In genomic region chr5:141920771-141921170, GRCh38 we compare ENCODE assay signal across 16 cellular contexts. TPM values are rescaled to one million over a fixed set of nuclear protein-coding genes. Genes with fewer than 3 reads are reported as not detected.
A peak's percentile ranks its signal among the peaks of the same experiment; 100 is the strongest.
DNase-seq lines count a peak whose midpoint lies in the region; ATAC-seq and TF ChIP-seq lines count a peak whose summit lies in the region.
"Had no signal": no experiment of that assay in that cellular context is flagged by ENCODE, and none has a peak within 500 bp of the region (broad histone marks: within the 10 kb centered on the region; RNA-seq: fewer than 3 reads in every experiment).

No MANE protein-coding gene starts in this region.

- H3K4me3 ChIP-seq in HCT116 (replicated peaks in 1 of 2; ENCODE audit: low read depth in 1 of 2, low read length in 2 of 2) = no peak overlapping the region
- H3K4me3 ChIP-seq in aorta (ENCODE audit: low read length in 2 of 2) = no peak overlapping the region
- no peak overlapping the region for H3K4me3 ChIP-seq in heart left ventricle
- H3K4me3 ChIP-seq: A549, GM12878, GM23338 had no signal

- peaks cover 19% of the 10 kb centered on the region for H3K36me3 Mint-ChIP-seq in activated T-helper 17 cell treated with anti-CD3 and anti-CD28 coated beads, Interleukin-2, amount 50 U/mL, for 72 hours (ENCODE audit: low read depth)
- peaks cover 4% of the 10 kb centered on the region for H3K36me3 Mint-ChIP-seq in natural killer cell treated with Interleukin-12 subunit alpha and Interleukin-12 subunit beta and Interleukin-15 and Interleukin-18, amount 100 ng/mL, for 72 hours

- no peak overlapping the region for H3K27ac ChIP-seq in HCT116 (ENCODE audit: low read depth, low read length)
- no peak overlapping the region for H3K27ac ChIP-seq in aorta (ENCODE audit: low read depth in 1 of 2, low read length in 2 of 2)
- no peak overlapping the region for H3K27ac ChIP-seq in heart left ventricle
- H3K27ac ChIP-seq: A549, HL-60 had no signal

- RAD21 ChIA-PET in HCT116 (lab: Charles Lee; ENCODE audit: low non-redundant PET in 1 of 2, low total read pairs in 2 of 2, uncharacterized antibody in 2 of 2, unreplicated experiment in 2 of 2) = no interaction called here

- CTCF ChIA-PET in HCT116 (lab: Charles Lee) = no interaction called here

- intact Hi-C loops in HCT116 (cut with micrococcal nuclease) = no loop called here
- intact Hi-C loops in aorta (cut with DNase I) = loop anchor here in 1 of 2 donors (5.0 kb wide), 1 partner anchor 47 kb away; the partner anchor contains the start of gene RNF14
- intact Hi-C loops in heart left ventricle (cut with DNase I) = loop anchor here in 6 of 10 donors (5.0 kb wide), 4 partner anchors 37 to 228 kb away; partner anchors contain the start of gene PCDH12 (in 3 of the 6)

- H3K4me1 ChIP-seq in HCT116 (ENCODE audit: control insufficient read depth in 1 of 2, insufficient read depth in 2 of 2, low read length in 2 of 2) (peaks cover 4 to 19% of the 10 kb centered on the region in 2 experiments; a peak in 3 of 4 replicates), aorta (ENCODE audit: control insufficient read depth in 1 of 2, insufficient read depth in 2 of 2, low read length in 2 of 2) (no peaks in the 10 kb centered on the region), heart left ventricle (peaks cover 4 to 27% (median 18%) of the 10 kb centered on the region in 12 donors)

- DNase-seq in HCT116 (ENCODE audit: low read depth, low spot score) = no peak
- no peak for DNase-seq in natural killer cell treated with Interleukin-12 subunit alpha and Interleukin-12 subunit beta and Interleukin-15 and Interleukin-18, amount 100 ng/mL, for 72 hours (ENCODE audit: low spot score)
- no peak for DNase-seq in aorta
- DNase-seq in heart left ventricle = no peak
- DNase-seq in MV-4-11 (lab: John Stamatoyannopoulos, UW) = no peak
- DNase-seq: DMS53, H7 had no signal

- H3K4me3 Mint-ChIP-seq in activated T-helper 17 cell treated with anti-CD3 and anti-CD28 coated beads, Interleukin-2, amount 50 U/mL, for 72 hours = no peak overlapping the region
- peak overlapping the region; percentile 59 for H3K4me3 Mint-ChIP-seq in natural killer cell treated with Interleukin-12 subunit alpha and Interleukin-12 subunit beta and Interleukin-15 and Interleukin-18, amount 100 ng/mL, for 72 hours
- H3K4me3 Mint-ChIP-seq: CD14-positive monocyte, GM23338 had no signal

- TF ChIP-seq CTCF in HCT116 (IDR thresholded peaks at IDR 0.05 in 2 of 3, conservative IDR thresholded peaks at IDR 0.05 in 1 of 3; ENCODE audit: borderline replicate concordance in 1 of 3, insufficient read depth in 1 of 3, low read depth in 2 of 3, low read length in 2 of 3) = no peak
- no peak for TF ChIP-seq CTCF in heart left ventricle (IDR thresholded peaks at IDR 0.05)

- TF ChIP-seq POLR2A in HCT116 (IDR thresholded peaks at IDR 0.05; ENCODE audit: borderline replicate concordance, extremely low read depth, insufficient read depth, insufficient read length) (no peak), heart left ventricle (IDR thresholded peaks at IDR 0.05) (no peak)

- peaks cover 4 to 6% of the 10 kb centered on the region in 2 experiments; a peak in 2 of 4 replicates for H3K36me3 ChIP-seq in HCT116 (ENCODE audit: control insufficient read depth in 1 of 2, insufficient read depth in 2 of 2, low read length in 2 of 2)
- H3K36me3 ChIP-seq in aorta (ENCODE audit: control insufficient read depth in 1 of 2, insufficient read depth in 2 of 2, low read length in 1 of 2) = no peaks in the 10 kb centered on the region
- peaks cover 0 to 14% (median 10%) of the 10 kb centered on the region in 9 donors for H3K36me3 ChIP-seq in heart left ventricle

- no peak overlapping the region for H3K9ac ChIP-seq in HCT116 (ENCODE audit: low read length)

- H3K4me1 Mint-ChIP-seq in activated T-helper 17 cell treated with anti-CD3 and anti-CD28 coated beads, Interleukin-2, amount 50 U/mL, for 72 hours = peaks cover 10% of the 10 kb centered on the region
- peaks cover 15% of the 10 kb centered on the region in 2 donors for H3K4me1 Mint-ChIP-seq in natural killer cell treated with Interleukin-12 subunit alpha and Interleukin-12 subunit beta and Interleukin-15 and Interleukin-18, amount 100 ng/mL, for 72 hours (ENCODE audit: low read depth in 2 of 2)

- peak overlapping the region; percentile 10 for H3K27ac Mint-ChIP-seq in activated T-helper 17 cell treated with anti-CD3 and anti-CD28 coated beads, Interleukin-2, amount 50 U/mL, for 72 hours
- peak overlapping the region in 1 of 2 donors; percentile 33 for H3K27ac Mint-ChIP-seq in natural killer cell treated with Interleukin-12 subunit alpha and Interleukin-12 subunit beta and Interleukin-15 and Interleukin-18, amount 100 ng/mL, for 72 hours
- H3K27ac Mint-ChIP-seq: GM23338 had no signal

- no peaks in the 10 kb centered on the region for H4K20me1 ChIP-seq in HCT116 (ENCODE audit: insufficient read depth)

- BruUV-seq in HCT116 (replicated peaks; lab: Mats Ljungman, UMichigan) = no TSS peak

- no peaks in the 10 kb centered on the region for H3K27me3 ChIP-seq in HCT116 (ENCODE audit: insufficient read depth, low read length)
- H3K27me3 ChIP-seq in aorta (ENCODE audit: control insufficient read depth in 1 of 2, insufficient read depth in 2 of 2, low read length in 1 of 2) = no peaks in the 10 kb centered on the region
- H3K27me3 ChIP-seq in heart left ventricle = no peaks in the 10 kb centered on the region

- peaks cover under 1% of the 10 kb centered on the region for H3K27me3 Mint-ChIP-seq in activated T-helper 17 cell treated with anti-CD3 and anti-CD28 coated beads, Interleukin-2, amount 50 U/mL, for 72 hours
- H3K27me3 Mint-ChIP-seq in natural killer cell treated with Interleukin-12 subunit alpha and Interleukin-12 subunit beta and Interleukin-15 and Interleukin-18, amount 100 ng/mL, for 72 hours = peaks cover 10 to 17% of the 10 kb centered on the region in 2 donors

- POLR2A ChIA-PET in HCT116 (lab: Charles Lee) = no interaction called here

- H3K9me3 Mint-ChIP-seq in activated T-helper 17 cell treated with anti-CD3 and anti-CD28 coated beads, Interleukin-2, amount 50 U/mL, for 72 hours = no peaks in the 10 kb centered on the region
- H3K9me3 Mint-ChIP-seq in natural killer cell treated with Interleukin-12 subunit alpha and Interleukin-12 subunit beta and Interleukin-15 and Interleukin-18, amount 100 ng/mL, for 72 hours = no peaks in the 10 kb centered on the region
- H3K9me3 Mint-ChIP-seq: CD14-positive monocyte, GM23338 had no signal

- no peaks in the 10 kb centered on the region for H3K9me2 ChIP-seq in HCT116 (ENCODE audit: insufficient read depth)

- H3K4me2 ChIP-seq in HCT116 (ENCODE audit: low read length) = no peak overlapping the region
- H3K4me2 ChIP-seq: A549, GM23338 had no signal

- ATAC-seq in HCT116 (no peak), aorta (ENCODE audit: low FRiP score) (no peak), heart left ventricle (no peak), HG03139 (IDR thresholded peaks at IDR 0.05; ENCODE audit: unreplicated experiment) (no peak)
- ATAC-seq in activated T-helper 17 cell treated with anti-CD3 and anti-CD28 coated beads, Interleukin-2, amount 50 U/mL, for 72 hours (replicated peaks) = no peak
- ATAC-seq in natural killer cell treated with Interleukin-12 subunit alpha and Interleukin-12 subunit beta and Interleukin-15 and Interleukin-18, amount 100 ng/mL, for 72 hours = no peak
- ATAC-seq: A549, GM12878, GM23338 had no signal

- H2AFZ ChIP-seq in HCT116 (ENCODE audit: low read depth, low read length, poor library complexity, severe bottlenecking) = no peak overlapping the region
- H2AFZ ChIP-seq: GM23338 had no signal

- 83 to 84% methylated on average over 2 of the region's 2 CpGs for WGBS in aorta, 2 donors
- 84 to 88% (median 86%) methylated on average over 2 of the region's 2 CpGs for WGBS in heart left ventricle, 4 donors

- peaks cover 19% of the 10 kb centered on the region for H3K79me2 ChIP-seq in HCT116 (ENCODE audit: insufficient read depth, low read length)

- no peaks in the 10 kb centered on the region for H3K9me3 ChIP-seq in HCT116 (ENCODE audit: control insufficient read depth in 1 of 2, insufficient read depth in 1 of 2, low read depth in 1 of 2, low read length in 2 of 2)
- no peaks in the 10 kb centered on the region for H3K9me3 ChIP-seq in aorta (ENCODE audit: control insufficient read depth, low read length)
- H3K9me3 ChIP-seq in heart left ventricle = no peaks in the 10 kb centered on the region
- H3K9me3 ChIP-seq: A549 had no signal

- TF ChIP-seq RAD21 in HCT116 (IDR thresholded peaks at IDR 0.05; ENCODE audit: low read depth) = no peak

RNA-seq across cellular contexts. Expression of gene DELE1, which starts 2.9 kb away (rescaled TPM):
- total RNA-seq in HCT116 (2021; ENCODE audit: unreplicated experiment) (74.1 TPM), aorta (100 to 1,000 TPM in 1 of 2 donors, 10 to 100 TPM in 1; 75.5 to 100 TPM), heart left ventricle (100 to 1,000 TPM in 4 of 9 donors, 10 to 100 TPM in 5; 63.1 to 174 (median 96.0) TPM)
- polyA plus RNA-seq in HCT116 (2012) = 57.7 and 59.0 TPM in 2 replicates
- total RNA-seq in activated T-helper 17 cell treated with anti-CD3 and anti-CD28 coated beads, Interleukin-2, amount 50 U/mL, for 72 hours = 10 to 100 TPM; 80.4 to 82.8 TPM
- 10 to 100 TPM; 70.9 to 93.6 TPM for total RNA-seq in natural killer cell treated with Interleukin-12 subunit alpha and Interleukin-12 subunit beta and Interleukin-15 and Interleukin-18, amount 100 ng/mL, for 72 hours
- polyA plus RNA-seq in aorta (10 to 100 TPM; 25.0 to 79.6 TPM), heart left ventricle (10 to 100 TPM; 56.8 to 59.1 TPM)

RNA-seq across cellular contexts. Expression of gene PCDH12, which starts 37.2 kb away (rescaled TPM):
- total RNA-seq in HCT116 (2021; ENCODE audit: unreplicated experiment) (0.02 TPM), aorta (10 to 100 TPM in 1 of 2 donors, 1 to 10 TPM in 1; 8.0 to 10.3 TPM), heart left ventricle (10 to 100 TPM in 6 of 9 donors, 1 to 10 TPM in 3; 5.0 to 23.9 (median 11.2) TPM)
- polyA plus RNA-seq in HCT116 (2012) = 0.42 and 0.50 TPM in 2 replicates
- 1 to 10 TPM in 1 of 2 donors, under 1 TPM in 1; 0.54 to 4.3 TPM for total RNA-seq in activated T-helper 17 cell treated with anti-CD3 and anti-CD28 coated beads, Interleukin-2, amount 50 U/mL, for 72 hours
- 1 to 10 TPM in 1 of 2 donors, under 1 TPM in 1; 0.28 to 1.3 TPM for total RNA-seq in natural killer cell treated with Interleukin-12 subunit alpha and Interleukin-12 subunit beta and Interleukin-15 and Interleukin-18, amount 100 ng/mL, for 72 hours
- polyA plus RNA-seq in aorta (under 1 TPM; 0.88 to 0.95 TPM), heart left ventricle (1 to 10 TPM; 2.9 to 5.7 TPM)
- total RNA-seq: Daoy had no signal
- polyA plus RNA-seq: A549, AG04450 had no signal

RNA-seq across cellular contexts. Expression of gene PCDH1, which starts 42.6 kb away (rescaled TPM):
- 24.2 TPM for total RNA-seq in HCT116 (2021; ENCODE audit: unreplicated experiment)
- polyA plus RNA-seq in HCT116 (2012) = 41.1 and 48.5 TPM in 2 replicates
- total RNA-seq in activated T-helper 17 cell treated with anti-CD3 and anti-CD28 coated beads, Interleukin-2, amount 50 U/mL, for 72 hours = under 1 TPM in 1 of 2 donors, not detected in 1; 0.64 TPM
- total RNA-seq in natural killer cell treated with Interleukin-12 subunit alpha and Interleukin-12 subunit beta and Interleukin-15 and Interleukin-18, amount 100 ng/mL, for 72 hours = 1 to 10 TPM; 1.8 to 5.9 TPM
- total RNA-seq in aorta = 10 to 100 TPM; 29.4 to 41.9 TPM
- polyA plus RNA-seq in aorta = 1 to 10 TPM; 1.4 to 2.5 TPM
- 100 to 1,000 TPM in 1 of 9 donors, 10 to 100 TPM in 8; 10.2 to 106 (median 19.2) TPM for total RNA-seq in heart left ventricle
- polyA plus RNA-seq in heart left ventricle = 10 to 100 TPM; 13.5 to 25.8 TPM
- polyA plus RNA-seq: CD14-positive monocyte had no signal

RNA-seq across cellular contexts. Expression of gene RNF14, which starts 48.1 kb away (rescaled TPM):
- total RNA-seq in HCT116 (2021; ENCODE audit: unreplicated experiment) = 37.5 TPM
- 21.3 and 28.3 TPM in 2 replicates for polyA plus RNA-seq in HCT116 (2012)
- 10 to 100 TPM; 28.4 to 30.8 TPM for total RNA-seq in activated T-helper 17 cell treated with anti-CD3 and anti-CD28 coated beads, Interleukin-2, amount 50 U/mL, for 72 hours
- 10 to 100 TPM; 38.2 to 43.5 TPM for total RNA-seq in natural killer cell treated with Interleukin-12 subunit alpha and Interleukin-12 subunit beta and Interleukin-15 and Interleukin-18, amount 100 ng/mL, for 72 hours
- 10 to 100 TPM; 53.0 to 54.6 TPM for total RNA-seq in aorta
- polyA plus RNA-seq in aorta = 10 to 100 TPM; 44.3 to 55.0 TPM
- total RNA-seq in heart left ventricle = 100 to 1,000 TPM in 5 of 9 donors, 10 to 100 TPM in 4; 88.5 to 131 (median 103) TPM
- 100 to 1,000 TPM in 1 of 2 donors, 10 to 100 TPM in 1; 21.3 to 105 TPM for polyA plus RNA-seq in heart left ventricle
